11 cellular contexts compared by ENCODE assay signal in genomic region chr3:59607628-59608027, GRCh38.
DNase-seq lines count a peak whose midpoint lies in the region; ATAC-seq and TF ChIP-seq lines count a peak whose summit lies in the region.
"Had no signal": no experiment of that assay in that cellular context is flagged by ENCODE, and none has a peak within 500 bp of the region (broad histone marks: within the 10 kb centered on the region; RNA-seq: fewer than 3 reads in every experiment).

No MANE protein-coding gene starts in this region.

- H3K36me3 ChIP-seq in osteoblast (ENCODE audit: insufficient read depth, low read length), result no peaks in the 10 kb centered on the region

- H3K4me3 ChIP-seq in fibroblast of mammary gland (ENCODE audit: control insufficient read depth, low read depth, low read length), result no peak overlapping the region
- no peak overlapping the region for H3K4me3 ChIP-seq in osteoblast (ENCODE audit: insufficient read depth, low read length)

- no peak overlapping the region for H3K27ac ChIP-seq in osteoblast (ENCODE audit: low read depth, low read length)

- H4K20me1 ChIP-seq in osteoblast (ENCODE audit: insufficient read depth, low read length), result no peaks in the 10 kb centered on the region

- no peaks in the 10 kb centered on the region for H3K79me2 ChIP-seq in osteoblast (ENCODE audit: insufficient read depth, low read length)

- H3K4me2 ChIP-seq in osteoblast (ENCODE audit: insufficient read depth, low read length), result no peak overlapping the region

- DNase-seq in GM03348 (ENCODE audit: low spot score) (peak; percentile 24), NCI-H2196 (lab: John Stamatoyannopoulos, UW; ENCODE audit: unreplicated experiment) (peak; percentile 6), fibroblast of mammary gland (ENCODE audit: low read depth) (peak; percentile 49), osteoblast (ENCODE audit: insufficient read length, low spot score, missing footprints) (no peak), A172 (ENCODE audit: low spot score) (no peak)
- no peak for DNase-seq in activated T-cell treated with anti-CD3 and anti-CD28 coated beads, Interleukin-2, amount 50 U/mL, for 1 hour
- DNase-seq: activated CD8-positive, alpha-beta memory T cell treated with anti-CD3 and anti-CD28 coated beads, Interleukin-2, amount 10 ng/mL, durations not matched to agents 7 days and 5 days; HFFc6; naive B cell; stimulated activated CD4-positive, alpha-beta T cell treated with anti-CD3 and anti-CD28 coated beads, Interleukin-15, amount 100 ng/mL, for 24 hours had no signal

- ATAC-seq in HG03135 (IDR thresholded peaks at IDR 0.05; ENCODE audit: unreplicated experiment), result no peak
- ATAC-seq: activated CD8-positive, alpha-beta memory T cell treated with anti-CD3 and anti-CD28 coated beads, Interleukin-2, amount 10 ng/mL, durations not matched to agents 7 days and 5 days had no signal

- H3K9me3 ChIP-seq in osteoblast (ENCODE audit: low read depth, low read length), result no peaks in the 10 kb centered on the region

- H3K4me1 ChIP-seq in osteoblast (ENCODE audit: insufficient read depth, low read length), result peaks cover 4% of the 10 kb centered on the region

- no peaks in the 10 kb centered on the region for H3K27me3 ChIP-seq in osteoblast (ENCODE audit: insufficient read depth, low read length)

- TF ChIP-seq CTCF in fibroblast of mammary gland (conservative IDR thresholded peaks at IDR 0.05; ENCODE audit: control insufficient read depth, insufficient read depth, low read depth, low read length) (peak; percentile 30), osteoblast (IDR thresholded peaks at IDR 0.05; ENCODE audit: extremely low read depth, low read depth, low read length) (peak; percentile 30)

- H2AFZ ChIP-seq in osteoblast (ENCODE audit: low read length), result peak overlapping the region; percentile 9

Comparison
In these comparisons a context has a peak if more than half of its experiments do, and no peak if none do; other contexts are left out.
1. DNase-seq: peak in GM03348 (single experiment), NCI-H2196 (single experiment) and fibroblast of mammary gland (single experiment); none in osteoblast (single experiment), A172 (single experiment) and activated T-cell treated with anti-CD3 and anti-CD28 coated beads, Interleukin-2, amount 50 U/mL, for 1 hour (single experiment).